ENCODE assay signal across 11 cellular contexts in the genomic region with DNA sequence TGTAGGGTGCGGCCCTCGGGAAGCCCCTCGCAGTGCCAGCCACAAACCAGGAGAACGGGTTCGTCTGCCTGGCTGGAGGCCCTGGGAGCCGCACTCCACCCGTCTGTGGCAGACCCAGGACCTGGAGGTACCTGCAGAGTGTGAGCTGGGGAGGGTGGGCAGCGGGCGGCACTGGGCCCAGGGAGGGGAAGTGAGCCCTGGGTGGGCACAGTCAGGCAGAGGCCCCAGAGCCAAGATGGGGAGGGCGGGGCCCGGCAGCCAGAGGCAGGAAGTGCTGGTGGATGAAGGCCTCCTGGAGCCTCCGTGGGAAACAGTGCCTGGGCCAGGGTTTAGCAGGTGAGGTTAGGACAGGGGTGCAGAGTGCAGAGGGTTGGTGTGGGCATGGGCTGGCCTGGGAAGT. TPM values are rescaled to one million over a fixed set of nuclear protein-coding genes. Genes with fewer than 3 reads are reported as not detected.
A peak's percentile ranks its signal among the peaks of the same experiment; 100 is the strongest.
DNase-seq lines count a peak whose midpoint lies in the region; ATAC-seq and TF ChIP-seq lines count a peak whose summit lies in the region.
"Had no signal": no experiment of that assay in that cellular context is flagged by ENCODE, and none has a peak within 500 bp of the region (broad histone marks: within the 10 kb centered on the region; RNA-seq: fewer than 3 reads in every experiment).

No MANE protein-coding gene starts in this region.

- H3K36me3 Mint-ChIP-seq in activated naive CD8-positive, alpha-beta T cell treated with anti-CD3 and anti-CD28 coated beads, Interleukin-2, amount 10 ng/mL, durations not matched to agents 7 days and 5 days, result peaks cover 4% of the 10 kb centered on the region

- H3K9me2 ChIP-seq in DOHH2 (replicated peaks; ENCODE audit: control insufficient read depth, low read length) (no peaks in the 10 kb centered on the region), PC-3 (replicated peaks; ENCODE audit: low read length) (no peaks in the 10 kb centered on the region)

- TF ChIP-seq POLR2A in spleen (IDR thresholded peaks at IDR 0.05), result no peak

- peaks cover 41% of the 10 kb centered on the region for H3K4me1 ChIP-seq in DOHH2 (ENCODE audit: control insufficient read depth, low read length)
- H3K4me1 ChIP-seq in PC-3 (ENCODE audit: insufficient read depth, low read length), result peaks cover 42% of the 10 kb centered on the region
- H3K4me1 ChIP-seq in spleen, result peaks cover 27 to 60% (median 49%) of the 10 kb centered on the region in 6 donors

- peak overlapping the region; percentile 92 for H3K27ac Mint-ChIP-seq in activated naive CD8-positive, alpha-beta T cell treated with anti-CD3 and anti-CD28 coated beads, Interleukin-2, amount 10 ng/mL, durations not matched to agents 7 days and 5 days
- H3K27ac Mint-ChIP-seq: nephron progenitor cell had no signal

- H3K9me3 ChIP-seq in DOHH2 (ENCODE audit: control insufficient read depth, insufficient read depth, low read length) (no peaks in the 10 kb centered on the region), PC-3 (ENCODE audit: low read length) (no peaks in the 10 kb centered on the region), spleen (no peaks in the 10 kb centered on the region)
- H3K9me3 ChIP-seq: heart left ventricle had no signal

- no TSS peak for BruUV-seq in PC-3 (replicated peaks; lab: Mats Ljungman, UMichigan)

- POLR2A ChIA-PET in PC-3 (lab: Charles Lee; ENCODE audit: unreplicated experiment), result interaction anchor here (0.6 kb wide), 1 partner anchor 217 kb away, joined by 5 read pairs; no protein-coding TSS in a partner anchor
- POLR2A ChIA-PET in activated naive CD8-positive, alpha-beta T cell treated with anti-CD3 and anti-CD28 coated beads, Interleukin-2, amount 10 ng/mL, durations not matched to agents 7 days and 5 days (lab: Charles Lee), result interaction anchor here (0.6 to 5.0 kb wide), 15 partner anchors 9 to 227 kb away, joined by 3 to 98 read pairs (median 3); a partner anchor contains a TSS

- WGBS in spleen, 5 donors, result 7 to 21% (median 12%) methylated on average over 5 to 12 of the region's 12 CpGs

- no peak; the same call in 1 of the 2 replicates for ATAC-seq in PC-3
- ATAC-seq in activated naive CD8-positive, alpha-beta T cell treated with anti-CD3 and anti-CD28 coated beads, Interleukin-2, amount 10 ng/mL, durations not matched to agents 7 days and 5 days (ENCODE audit: low read depth), result peak; percentile 8
- ATAC-seq: heart left ventricle had no signal

- H3F3A ChIP-seq in DOHH2 (ENCODE audit: control insufficient read depth, insufficient read depth) (0 out of 2 replicates have a peak, but pooled peaks cover 10% of the 10 kb centered on the region), PC-3 (ENCODE audit: low read length, unreplicated experiment) (no peaks in the 10 kb centered on the region)

- intact Hi-C loops in PC-3 (cut with micrococcal nuclease), result loop anchor here (10.0 kb wide), 1 partner anchor 228 kb away; no protein-coding TSS in a partner anchor
- intact Hi-C loops in spleen (cut with DNase I; ENCODE audit: low total_unique reads), result loop anchor here (5.0 kb wide), 1 partner anchor 371 kb away; no protein-coding TSS in a partner anchor

- DNase-seq in PC-3 (peak; percentile 70), spleen (no peak), NOMO-1 treated with dmso at 0.1 percent for 144 hours (lab: John Stamatoyannopoulos, UW; ENCODE audit: unreplicated experiment) (no peak), epidermal melanocyte (ENCODE audit: insufficient read length, low spot score) (no peak), NCI-H2227 (lab: John Stamatoyannopoulos, UW; ENCODE audit: unreplicated experiment) (no peak), NCI-H1694 (lab: John Stamatoyannopoulos, UW) (no peak)
- DNase-seq in activated naive CD8-positive, alpha-beta T cell treated with anti-CD3 and anti-CD28 coated beads, Interleukin-2, amount 10 ng/mL, durations not matched to agents 7 days and 5 days, result peak; percentile 68
- DNase-seq: NCI-H2107, nephron progenitor cell had no signal

- H2AFZ ChIP-seq in PC-3 (ENCODE audit: low read length), result peak overlapping the region; percentile 59

- H3K27me3 ChIP-seq in DOHH2 (ENCODE audit: control insufficient read depth, low read length) (no peaks in the 10 kb centered on the region), PC-3 (ENCODE audit: low read length) (no peaks in the 10 kb centered on the region), spleen (replicated peaks in 1 of 7) (peaks cover 0 to 60% (median 9%) of the 10 kb centered on the region in 7 donors)

- no peak for TF ChIP-seq CTCF in DOHH2 (IDR thresholded peaks at IDR 0.05; ENCODE audit: low read depth, low read length, poor library complexity, severe bottlenecking)
- TF ChIP-seq CTCF in PC-3 (conservative IDR thresholded peaks at IDR 0.05; ENCODE audit: low read depth, low read length), result no peak
- TF ChIP-seq CTCF in spleen (IDR thresholded peaks at IDR 0.05 in 8 of 11, conservative IDR thresholded peaks at IDR 0.05 in 3 of 11), result no peak

- CTCF ChIA-PET in PC-3 (lab: Charles Lee), result interaction anchor here (0.6 to 1.2 kb wide), 3 partner anchors 110 to 132 kb away, joined by 4 to 7 read pairs (median 4); a partner anchor contains a TSS

- no peaks in the 10 kb centered on the region for H3K9me3 Mint-ChIP-seq in activated naive CD8-positive, alpha-beta T cell treated with anti-CD3 and anti-CD28 coated beads, Interleukin-2, amount 10 ng/mL, durations not matched to agents 7 days and 5 days
- H3K9me3 Mint-ChIP-seq: nephron progenitor cell had no signal

- peak overlapping the region; percentile 88 for H3K4me2 ChIP-seq in DOHH2 (ENCODE audit: low read length)
- H3K4me2 ChIP-seq in PC-3 (ENCODE audit: low read length), result peak overlapping the region; percentile 90

- peaks cover 24% of the 10 kb centered on the region for H3K79me2 ChIP-seq in DOHH2 (ENCODE audit: control insufficient read depth, low read length)
- H3K79me2 ChIP-seq in PC-3 (ENCODE audit: low read length), result peaks cover 24% of the 10 kb centered on the region

- H3K36me3 ChIP-seq in DOHH2 (ENCODE audit: control insufficient read depth, low read length) (peaks cover 12% of the 10 kb centered on the region), PC-3 (ENCODE audit: low read depth, low read length) (no peaks in the 10 kb centered on the region), spleen (no peaks in the 10 kb centered on the region)
- H3K36me3 ChIP-seq: heart left ventricle had no signal

- H3K27me3 Mint-ChIP-seq in activated naive CD8-positive, alpha-beta T cell treated with anti-CD3 and anti-CD28 coated beads, Interleukin-2, amount 10 ng/mL, durations not matched to agents 7 days and 5 days, result no peaks in the 10 kb centered on the region

- H3K4me3 ChIP-seq in DOHH2 (ENCODE audit: low read length), result peak overlapping the region; percentile 89
- peak overlapping the region; percentile 66 for H3K4me3 ChIP-seq in PC-3 (ENCODE audit: low read length)
- peak overlapping the region in 7 of 8 donors; percentile 12 to 69 (median 38) for H3K4me3 ChIP-seq in spleen

- peak overlapping the region; percentile 29 for H3K9ac ChIP-seq in PC-3 (ENCODE audit: low read length)

- 0 out of 2 replicates have a peak, but pooled peaks cover 4% of the 10 kb centered on the region for H4K20me1 ChIP-seq in DOHH2 (ENCODE audit: control insufficient read depth, insufficient read depth, low read depth, low read length)
- no peaks in the 10 kb centered on the region for H4K20me1 ChIP-seq in PC-3 (ENCODE audit: low read length)

- H3K4me3 Mint-ChIP-seq in activated naive CD8-positive, alpha-beta T cell treated with anti-CD3 and anti-CD28 coated beads, Interleukin-2, amount 10 ng/mL, durations not matched to agents 7 days and 5 days, result peak overlapping the region; percentile 92
- H3K4me3 Mint-ChIP-seq: nephron progenitor cell had no signal

- H3K4me1 Mint-ChIP-seq in activated naive CD8-positive, alpha-beta T cell treated with anti-CD3 and anti-CD28 coated beads, Interleukin-2, amount 10 ng/mL, durations not matched to agents 7 days and 5 days, result peaks cover 23% of the 10 kb centered on the region

- H3K27ac ChIP-seq in DOHH2 (ENCODE audit: low read depth, low read length), result no peak overlapping the region; the same call in 1 of the 2 replicates
- H3K27ac ChIP-seq in PC-3 (ENCODE audit: low read length), result peak overlapping the region; percentile 38
- peak overlapping the region in 5 of 8 donors; percentile 43 to 88 (median 71) for H3K27ac ChIP-seq in spleen

RNA-seq across cellular contexts. Expression of a gene that starts 4.0 kb away (rescaled TPM):
- total RNA-seq in PC-3 (2014; rRNA removed) (97.8 and 100 TPM in 2 replicates), spleen (10 to 100 TPM; 10.2 to 18.9 (median 16.3) TPM)
- total RNA-seq in activated naive CD8-positive, alpha-beta T cell treated with anti-CD3 and anti-CD28 coated beads, Interleukin-2, amount 10 ng/mL, durations not matched to agents 7 days and 5 days, result 1 to 10 TPM; 9.6 to 9.9 TPM
- 10 to 100 TPM; 12.5 to 19.1 (median 13.0) TPM for polyA plus RNA-seq in spleen

RNA-seq across cellular contexts. Expression of a gene that starts 24.8 kb away (rescaled TPM):
- total RNA-seq in PC-3 (2014; rRNA removed) (160 TPM in 2 replicates), spleen (100 to 1,000 TPM in 3 of 7 donors, 10 to 100 TPM in 4; 70.1 to 131 (median 91.8) TPM)
- total RNA-seq in activated naive CD8-positive, alpha-beta T cell treated with anti-CD3 and anti-CD28 coated beads, Interleukin-2, amount 10 ng/mL, durations not matched to agents 7 days and 5 days, result 100 to 1,000 TPM; 140 to 147 TPM
- polyA plus RNA-seq in spleen, result 10 to 100 TPM; 51.1 to 77.0 (median 68.7) TPM

RNA-seq across cellular contexts. Expression of a gene that starts 25.0 kb away (rescaled TPM):
- total RNA-seq in PC-3 (2014; rRNA removed) (11.2 and 30.5 TPM in 2 replicates), spleen (10 to 100 TPM in 2 of 7 donors, 1 to 10 TPM in 5; 5.9 to 13.5 (median 8.4) TPM)
- 10 to 100 TPM; 10.5 to 11.6 TPM for total RNA-seq in activated naive CD8-positive, alpha-beta T cell treated with anti-CD3 and anti-CD28 coated beads, Interleukin-2, amount 10 ng/mL, durations not matched to agents 7 days and 5 days
- polyA plus RNA-seq in spleen, result 1 to 10 TPM; 1.9 to 5.8 (median 2.2) TPM

RNA-seq across cellular contexts. Expression of a gene that starts 59.7 kb away (rescaled TPM):
- 5.9 and 7.2 TPM in 2 replicates for total RNA-seq in PC-3 (2014; rRNA removed)
- 10 to 100 TPM; 28.2 to 30.3 TPM for total RNA-seq in activated naive CD8-positive, alpha-beta T cell treated with anti-CD3 and anti-CD28 coated beads, Interleukin-2, amount 10 ng/mL, durations not matched to agents 7 days and 5 days
- 10 to 100 TPM in 1 of 7 donors, 1 to 10 TPM in 6; 2.2 to 21.0 (median 9.5) TPM for total RNA-seq in spleen
- 10 to 100 TPM in 1 of 3 donors, 1 to 10 TPM in 2; 5.4 to 10.8 (median 6.5) TPM for polyA plus RNA-seq in spleen

Comparison
In these comparisons a context has a peak if more than half of its experiments do, and no peak if none do; other contexts are left out.
1. H3K4me3 ChIP-seq: peak in every context shown above with its lines; median percentile 89 in DOHH2; 66 in PC-3; 38 in spleen.
2. DNase-seq: peak in PC-3 (single experiment) and activated naive CD8-positive, alpha-beta T cell treated with anti-CD3 and anti-CD28 coated beads, Interleukin-2, amount 10 ng/mL, durations not matched to agents 7 days and 5 days (single experiment); none in spleen (single experiment), NOMO-1 treated with dmso at 0.1 percent for 144 hours (single experiment), epidermal melanocyte (single experiment), NCI-H2227 (single experiment) and NCI-H1694 (single experiment).